In genomic region chr17:61927211-61928100, GRCh38 we compare ENCODE assay signal across 8 cellular contexts. TPM values are rescaled to one million over a fixed set of nuclear protein-coding genes. Genes with fewer than 3 reads are reported as not detected.
A peak's percentile ranks its signal among the peaks of the same experiment; 100 is the strongest.
DNase-seq lines count a peak whose midpoint lies in the region; ATAC-seq, FAIRE-seq and TF ChIP-seq lines count a peak whose summit lies in the region.

Gene INTS2, minus strand, starts transcription at chr17:61927982. Its CDS starts 1,338 bp downstream, at chr17:61926644.

- CTCF ChIA-PET in CD4-positive, alpha-beta T cell (lab: Charles Lee), result no interaction called here
- CTCF ChIA-PET in activated CD8-positive, alpha-beta memory T cell treated with anti-CD3 and anti-CD28 coated beads for 36 hours (lab: Charles Lee), result interaction anchor here (1.0 kb wide), 2 partner anchors 14 to 139 kb away, joined by 3 to 4 read pairs; no protein-coding TSS in a partner anchor
- CTCF ChIA-PET in H1 (lab: Charles Lee; ENCODE audit: partially characterized antibody), result no interaction called here

- H4K5ac ChIP-seq in H1 (ENCODE audit: insufficient read length, low read depth, low read length), result peak within 1 kb of the TSS; percentile 78
- H4K5ac ChIP-seq in mesendoderm (ENCODE audit: low read length), result peak within 1 kb of the TSS; percentile 87

- intact Hi-C loops in CD4-positive, alpha-beta T cell (cut with DNase I, micrococcal nuclease), result loop anchor here (2.0 to 10.0 kb wide), 6 partner anchors 61 to 1251 kb away; partner anchors contain the start of genes MED13 (in 2 of the 2), BCAS3 (in 1 of the 2), BRIP1 (in 1 of the 2) and TANC2 (in 1 of the 2)

- H3K79me1 ChIP-seq in H1 (ENCODE audit: low read depth, low read length) (no peaks in the 10 kb centered on the region), mesendoderm (ENCODE audit: low read length) (no peaks in the 10 kb centered on the region)

- H3K18ac ChIP-seq in H1 (ENCODE audit: extremely low read depth, low read length) (peak within 1 kb of the TSS; percentile 96), mesendoderm (ENCODE audit: low read length) (peak within 1 kb of the TSS; percentile 22)

- peak within 1 kb of the TSS; percentile 83 to 97 (median 96) for H3K9ac ChIP-seq in H1 (replicated peaks in 1 of 4; ENCODE audit: extremely low read depth in 1 of 4, low read depth in 3 of 4, low read length in 3 of 4)
- peak within 1 kb of the TSS; percentile 94 for H3K9ac ChIP-seq in mesendoderm (ENCODE audit: low read length)

- no peak within 1 kb of the TSS for H3K14ac ChIP-seq in H1 (ENCODE audit: insufficient read length)

- peak within 1 kb of the TSS; percentile 80 to 98 (median 96) for H3K4me3 ChIP-seq in H1 (ENCODE audit: extremely low read depth in 1 of 4, insufficient read depth in 2 of 4, low read depth in 3 of 4, low read length in 4 of 4)
- H3K4me3 ChIP-seq in mesendoderm (ENCODE audit: low read length), result peak within 1 kb of the TSS; percentile 84

- no peak within 1 kb of the TSS for H2AK5ac ChIP-seq in H1 (ENCODE audit: low read depth, low read length)
- no peak within 1 kb of the TSS for H2AK5ac ChIP-seq in mesendoderm (ENCODE audit: low read length)

- H2BK120ac ChIP-seq in H1 (replicated peaks; ENCODE audit: low read depth, low read length) (no peak within 1 kb of the TSS), mesendoderm (ENCODE audit: low read depth, low read length) (no peak within 1 kb of the TSS)

- peak; percentile 84 for ATAC-seq in CD4-positive, alpha-beta T cell (ENCODE audit: poor library complexity)
- peak; percentile 66 for ATAC-seq in GM21360 (IDR thresholded peaks at IDR 0.05; ENCODE audit: unreplicated experiment)

- no peak for TF ChIP-seq RAD21 in H1 (IDR thresholded peaks at IDR 0.05 in 1 of 2, conservative IDR thresholded peaks at IDR 0.05 in 1 of 2; ENCODE audit: low read depth in 2 of 2, low read length in 2 of 2)

- H4K20me1 ChIP-seq in H1 (replicated peaks in 1 of 2; ENCODE audit: control insufficient read depth in 1 of 2, insufficient read depth in 2 of 2, low read length in 2 of 2), result peaks cover 0 to 2% of the 10 kb centered on the region in 2 experiments

- peak; percentile 91 to 96 (median 94) for DNase-seq in CD4-positive, alpha-beta T cell
- DNase-seq in HT1080 (ENCODE audit: low read depth) (peak; percentile 93), NOMO-1 (lab: John Stamatoyannopoulos, UW; ENCODE audit: unreplicated experiment in 2 of 2) (peak; percentile 85 to 87), H1 (ENCODE audit: low read depth in 1 of 2, low spot score in 2 of 2) (peak; percentile 83 to 97), mesendoderm (peak; percentile 97)
- peak; percentile 91 for DNase-seq in stimulated activated CD8-positive, alpha-beta memory T cell treated with anti-CD3 and anti-CD28 coated beads, Interleukin-12 subunit alpha, Interleukin-12 subunit beta, amount 100 ng/mL, for 4 hours (ENCODE audit: low read depth)

- peak; percentile 86 to 98 for TF ChIP-seq POLR2A in H1 (IDR thresholded peaks at IDR 0.05; ENCODE audit: control extremely low read depth in 1 of 2, low read depth in 2 of 2, low read length in 2 of 2)

- H3K4me2 ChIP-seq in H1 (ENCODE audit: insufficient read depth in 1 of 2, low read depth in 2 of 2, low read length in 2 of 2) (peak within 1 kb of the TSS; percentile 95 to 98), mesendoderm (ENCODE audit: low read length) (peak within 1 kb of the TSS; percentile 32)

- no peak within 1 kb of the TSS for H3K23ac ChIP-seq in H1 (ENCODE audit: insufficient read length)
- no peak within 1 kb of the TSS for H3K23ac ChIP-seq in mesendoderm (ENCODE audit: low read length)

- no peak within 1 kb of the TSS for H2BK15ac ChIP-seq in H1 (ENCODE audit: low read length)
- H2BK15ac ChIP-seq in mesendoderm (replicated peaks; ENCODE audit: low read depth), result no peak within 1 kb of the TSS

- H3K27me3 Mint-ChIP-seq in CD4-positive, alpha-beta T cell, result peaks cover 6% of the 10 kb centered on the region

- no peak for FAIRE-seq in H1 (lab: Jason Lieb, UNC)

- TF ChIP-seq EP300 in H1 (IDR thresholded peaks at IDR 0.05; ENCODE audit: borderline replicate concordance in 1 of 2, low read depth in 2 of 2, low read length in 2 of 2), result no peak

- H3K27me3 ChIP-seq in CD4-positive, alpha-beta T cell (ENCODE audit: control insufficient read depth, insufficient read depth, low read length), result no peaks in the 10 kb centered on the region
- H3K27me3 ChIP-seq in H1 (replicated peaks in 1 of 4; ENCODE audit: control insufficient read depth in 3 of 4, extremely low read depth in 1 of 4, insufficient read depth in 3 of 4, low read length in 3 of 4) (no peaks in the 10 kb centered on the region), mesendoderm (ENCODE audit: insufficient read depth, low read length, poor library complexity) (no peaks in the 10 kb centered on the region)

- H4K8ac ChIP-seq in H1 (ENCODE audit: extremely low read depth, insufficient read depth, low read length) (peak within 1 kb of the TSS; percentile 97; the same call in 1 of the 2 replicates), mesendoderm (ENCODE audit: low read depth, low read length) (no peak within 1 kb of the TSS)

- peaks cover 0 to 14% (median 8%) of the 10 kb centered on the region in 4 experiments; a peak in 4 of 8 replicates for H3K36me3 ChIP-seq in H1 (ENCODE audit: control insufficient read depth in 2 of 4, insufficient read depth in 4 of 4, low read length in 3 of 4)
- no peaks in the 10 kb centered on the region for H3K36me3 ChIP-seq in mesendoderm (ENCODE audit: control insufficient read depth, insufficient read depth, low read length)

- H3K79me2 ChIP-seq in H1 (ENCODE audit: control insufficient read depth in 1 of 2, insufficient read depth in 2 of 2, low read length in 2 of 2), result peaks cover 0 to 13% of the 10 kb centered on the region in 2 experiments; a peak in 1 of 4 replicates
- H3K79me2 ChIP-seq in mesendoderm (ENCODE audit: control insufficient read depth, insufficient read depth, low read length), result no peaks in the 10 kb centered on the region

- H2BK5ac ChIP-seq in H1 (ENCODE audit: low read depth, low read length) (peak within 1 kb of the TSS; percentile 94), mesendoderm (ENCODE audit: low read length) (peak within 1 kb of the TSS; percentile 11)

- H3K4me1 ChIP-seq in H1 (replicated peaks in 1 of 4; ENCODE audit: control insufficient read depth in 3 of 4, insufficient read depth in 4 of 4, low read length in 3 of 4), result peaks cover 0 to 7% (median under 1%) of the 10 kb centered on the region in 4 experiments; a peak in 3 of 7 replicates
- H3K4me1 ChIP-seq in mesendoderm (ENCODE audit: control insufficient read depth, low read depth, low read length), result no peaks in the 10 kb centered on the region

- no peaks in the 10 kb centered on the region for H3K9me3 ChIP-seq in CD4-positive, alpha-beta T cell (ENCODE audit: control insufficient read depth, low read length)
- no peaks in the 10 kb centered on the region for H3K9me3 ChIP-seq in H1 (ENCODE audit: insufficient read depth in 2 of 2, low read depth in 1 of 2, low read length in 1 of 2)

- WGBS in H1 (ENCODE audit: extremely low coverage in 1 of 2, insufficient coverage in 1 of 2, insufficient read length in 1 of 2, insufficient replicate concordance in 2 of 2, low coverage in 1 of 2, low lambda C conversion rate in 2 of 2, missing lambda C conversion rate in 1 of 2), 2 experiments, result 2% methylated on average over 58 of the region's 58 CpGs; no CpG with 5 or more reads in 1 of the 2 experiments
- WGBS in mesendoderm (ENCODE audit: extremely low coverage, insufficient coverage, low lambda C conversion rate), result no CpG with 5 or more reads among the region's 58 CpGs

- H3K9me3 Mint-ChIP-seq in CD4-positive, alpha-beta T cell, result no peaks in the 10 kb centered on the region

- peak within 1 kb of the TSS; percentile 46 for H4K91ac ChIP-seq in H1 (replicated peaks; ENCODE audit: insufficient read length, low read length)

- TF ChIP-seq CTCF in CD4-positive, alpha-beta T cell (IDR thresholded peaks at IDR 0.05), result no peak
- 0 out of 4 replicates have a peak, but pooled peaks of 1 of the 3 experiments have one; percentile 12 for TF ChIP-seq CTCF in H1 (IDR thresholded peaks at IDR 0.05; ENCODE audit: control extremely low read depth in 1 of 3, insufficient read depth in 1 of 3, low read depth in 1 of 3, low read length in 3 of 3)

- peak within 1 kb of the TSS; percentile 93 for H3K27ac Mint-ChIP-seq in CD4-positive, alpha-beta T cell

- H2BK12ac ChIP-seq in H1 (ENCODE audit: low read depth, low read length), result no peak within 1 kb of the TSS

- POLR2A ChIA-PET in CD4-positive, alpha-beta T cell (lab: Charles Lee), result interaction anchor here (0.8 to 2.2 kb wide), 2 partner anchors 64 to 132 kb away, joined by 3 to 7 read pairs; partner anchors contain the start of gene BRIP1
- POLR2A ChIA-PET in activated CD8-positive, alpha-beta memory T cell treated with anti-CD3 and anti-CD28 coated beads for 36 hours (lab: Charles Lee), result interaction anchor here (0.9 kb wide), 1 partner anchor 76 kb away, joined by 14 read pairs; no protein-coding TSS in a partner anchor
- POLR2A ChIA-PET in H1 (lab: Charles Lee; ENCODE audit: partially characterized antibody), result interaction anchor here (0.6 kb wide), 2 partner anchors 9 to 18 kb away, joined by 3 to 4 read pairs; no protein-coding TSS in a partner anchor

- no peak within 1 kb of the TSS for H2BK20ac ChIP-seq in H1 (ENCODE audit: low read length)

- H3K56ac ChIP-seq in H1 (replicated peaks; ENCODE audit: insufficient read length, low read depth, low read length) (no peak within 1 kb of the TSS), mesendoderm (ENCODE audit: low read length) (peak within 1 kb of the TSS; percentile 96)

- H2AFZ ChIP-seq in H1 (ENCODE audit: low read length), result peak within 1 kb of the TSS; percentile 94

- peak within 1 kb of the TSS; percentile 78 for H3K27ac ChIP-seq in CD4-positive, alpha-beta T cell (ENCODE audit: low read depth, low read length)
- H3K27ac ChIP-seq in H1 (ENCODE audit: low read depth, low read length), result peak within 1 kb of the TSS; percentile 85
- H3K27ac ChIP-seq in mesendoderm (ENCODE audit: low read depth, low read length), result peak within 1 kb of the TSS; percentile 23

- peak within 1 kb of the TSS; percentile 72 for H3K4ac ChIP-seq in H1 (replicated peaks; ENCODE audit: insufficient read length, low read depth, low read length)
- peak within 1 kb of the TSS; percentile 82 for H3K4ac ChIP-seq in mesendoderm (ENCODE audit: low read depth, low read length)

- peaks cover 5% of the 10 kb centered on the region; the same call in 1 of the 2 replicates for H3K23me2 ChIP-seq in H1 (ENCODE audit: low read depth, low read length)

- peaks cover 48% of the 10 kb centered on the region for H3K36me3 Mint-ChIP-seq in CD4-positive, alpha-beta T cell (ENCODE audit: low read depth)

- H3K4me1 Mint-ChIP-seq in CD4-positive, alpha-beta T cell (ENCODE audit: low read depth), result peaks cover 27% of the 10 kb centered on the region

- H3K4me3 Mint-ChIP-seq in CD4-positive, alpha-beta T cell, result peak within 1 kb of the TSS; percentile 94

RNA-seq across cellular contexts. Expression of gene INTS2, which starts in this region (rescaled TPM):
- 1 to 10 TPM; 8.5 to 8.7 TPM for total RNA-seq in CD4-positive, alpha-beta T cell
- 11.6 and 12.4 TPM in 2 replicates for total RNA-seq in HT1080 (2014; rRNA removed; shearing (Covaris generic))
- 5.6 and 7.8 TPM in 2 replicates for polyA plus RNA-seq in HT1080 (2015; cell fraction: cytosol; rRNA removed)
- polyA plus RNA-seq in HT1080 (2015; cell fraction: nucleus; rRNA removed), result 39.8 and 46.3 TPM in 2 replicates
- total RNA-seq in activated CD8-positive, alpha-beta memory T cell treated with anti-CD3 and anti-CD28 coated beads for 36 hours, result 10 to 100 TPM; 26.8 to 28.2 TPM
- 21.8 and 21.9 TPM in 2 replicates for total RNA-seq in H1 (2021; fragmentation: NEBNext Ultra II Directional; extraction: Animal tissue kit (Norgen Biotek cat#: 25700))
- polyA plus RNA-seq in H1 (2011; rRNA removed), result 6.3 and 9.4 TPM in 2 replicates
- 9.7 TPM for polyA plus RNA-seq in H1 (2011; cell fraction: cytosol; rRNA removed)
- polyA plus RNA-seq in H1 (2011; cell fraction: nucleus; rRNA removed), result 6.9 TPM
- 6.8 to 13.8 TPM (median 10.4 TPM) in 4 replicates for polyA plus RNA-seq in H1 (2012, experiment 1 of 2)
- polyA plus RNA-seq in H1 (2012, experiment 2 of 2), result 0.47 TPM
- polyA plus RNA-seq in H1 (2013, experiment 1 of 2), result 9.4 TPM
- 9.8 TPM for polyA plus RNA-seq in H1 (2013, experiment 2 of 2)
- 36.1 and 49.5 TPM in 2 replicates for polyA minus RNA-seq in H1 (2011; rRNA and poly(A)+ RNA removed)
- polyA minus RNA-seq in H1 (2011; cell fraction: cytosol; rRNA and poly(A)+ RNA removed), result 22.3 TPM
- polyA minus RNA-seq in H1 (2011; cell fraction: nucleus; rRNA and poly(A)+ RNA removed), result 25.5 TPM
- 5.7 TPM for polyA plus RNA-seq in mesendoderm (2013, experiment 1 of 2)
- 5.9 TPM for polyA plus RNA-seq in mesendoderm (2013, experiment 2 of 2)

Comparison
In these comparisons a context has a peak if more than half of its experiments do, and no peak if none do; other contexts are left out.
1. Peak in every context shown above with its lines: DNase-seq, ATAC-seq, H3K4me3 ChIP-seq and H3K27ac ChIP-seq.
2. H3K27ac ChIP-seq: peak in every context shown above with its lines; median percentile 85 in H1; 78 in CD4-positive, alpha-beta T cell; 23 in mesendoderm.